Comparison of ENCODE assay signal across 16 cellular contexts in the genomic region with DNA sequence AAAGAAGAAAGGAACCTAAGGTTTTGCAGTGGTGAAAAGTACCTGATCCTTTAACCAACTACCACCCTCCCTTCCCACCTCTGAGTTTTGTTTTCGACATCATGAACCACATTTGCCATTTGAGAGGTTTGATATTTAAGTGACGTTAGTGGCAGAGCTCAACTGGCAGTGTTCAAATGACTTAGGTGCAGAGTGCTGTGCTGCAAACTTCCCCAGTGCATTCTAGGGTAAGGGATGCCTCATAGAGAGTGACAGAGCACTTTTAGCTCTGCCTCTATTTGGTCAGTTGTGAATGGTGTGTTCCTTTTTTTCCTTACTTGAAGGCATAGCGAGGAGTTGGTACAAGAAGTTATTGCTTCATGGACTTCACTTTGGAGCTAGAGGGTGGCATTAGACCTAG. TPM values are rescaled to one million over a fixed set of nuclear protein-coding genes. Genes with fewer than 3 reads are reported as not detected.
A peak's percentile ranks its signal among the peaks of the same experiment; 100 is the strongest.
DNase-seq lines count a peak whose midpoint lies in the region; ATAC-seq, FAIRE-seq and TF ChIP-seq lines count a peak whose summit lies in the region.
"Had no signal": no experiment of that assay in that cellular context is flagged by ENCODE, and none has a peak within 500 bp of the region (broad histone marks: within the 10 kb centered on the region; RNA-seq: fewer than 3 reads in every experiment).

No MANE protein-coding gene starts in this region.

- FAIRE-seq in HepG2 (lab: Jason Lieb, UNC) (no peak), HTR-8/SVneo (lab: Jason Lieb, UNC) (no peak)

- no peak overlapping the region for H3K9ac ChIP-seq in HepG2 (ENCODE audit: insufficient read depth, low read depth, low read length)

- TF ChIP-seq RAD21 in HepG2 (CRISPR knock-in tag; IDR thresholded peaks at IDR 0.05): no peak

- TF ChIP-seq EP300 in HepG2 (IDR thresholded peaks at IDR 0.05; ENCODE audit: low read depth in 2 of 2, low read length in 2 of 2) (no peak), HepG2 (CRISPR knock-in tag; IDR thresholded peaks at IDR 0.05; ENCODE audit: borderline replicate concordance) (no peak)

- no peak for DNase-seq in right lobe of liver
- DNase-seq in HepG2 (ENCODE audit: low spot score): no peak
- DNase-seq in activated CD4-positive, alpha-beta T cell treated with anti-CD3 and anti-CD28 coated beads, Interleukin-2, amount 50 U/mL, for 48 hours: peak; percentile 35 to 46
- DNase-seq in immature natural killer cell: peak in 1 of 3 donors; percentile 39
- peak; percentile 46 for DNase-seq in stimulated activated naive CD8-positive, alpha-beta T cell treated with anti-CD3 and anti-CD28 coated beads, Interleukin-15, Interleukin-2, amounts not matched to agents 100 U/mL and 50 U/mL, for 24 hours
- DNase-seq in HTR-8/SVneo (ENCODE audit: insufficient read length, low spot score): no peak
- no peak for DNase-seq in HAP-1 (ENCODE audit: low spot score in 2 of 2)
- DNase-seq: activated B cell treated with CpG ODN at 0.5 μM for 24 hours, activated gamma-delta T cell treated with Interleukin-2 at 50 U/mL for 16 hours, DMS53, left ventricle myocardium superior, NCI-H2029 treated with DMSO at 0.1 percent for 48 hours, NCI-H526 had no signal

- no peaks in the 10 kb centered on the region for H3K36me3 ChIP-seq in right lobe of liver
- H3K36me3 ChIP-seq in HepG2 (replicated peaks in 1 of 2; ENCODE audit: control insufficient read depth in 1 of 2, insufficient read depth in 2 of 2, low read length in 2 of 2): no peaks in the 10 kb centered on the region
- no peaks in the 10 kb centered on the region for H3K36me3 ChIP-seq in HAP-1 (replicated peaks)
- H3K36me3 ChIP-seq: prostate gland, vagina had no signal

- H3K79me2 ChIP-seq in HepG2 (ENCODE audit: insufficient read depth, low read length): no peaks in the 10 kb centered on the region

- 79% methylated on average over 3 of the region's 3 CpGs for WGBS in right lobe of liver (ENCODE audit: insufficient coverage, low coverage, low lambda C conversion rate, missing lambda C conversion rate)
- WGBS in HepG2 (ENCODE audit: low lambda C conversion rate): 45% methylated on average over 3 of the region's 3 CpGs

- intact Hi-C loops in right lobe of liver (cut with DNase I) (loop anchor here in 1 of 2 donors (10.0 kb wide), 1 partner anchor 48 kb away; no protein-coding TSS in a partner anchor), HepG2 (cut with micrococcal nuclease; ENCODE audit: unreplicated experiment) (no loop called here)

- H3K27ac Mint-ChIP-seq in immature natural killer cell: peak overlapping the region; percentile 33 to 77 (median 56)
- H3K27ac Mint-ChIP-seq: activated B cell treated with CpG ODN at 0.5 μM for 24 hours had no signal

- BruUV-seq in HepG2 (replicated peaks; lab: Mats Ljungman, UMichigan): no TSS peak

- H3K27me3 Mint-ChIP-seq in immature natural killer cell (ENCODE audit: low read depth in 3 of 3): peaks cover 0 to 3% (median 2%) of the 10 kb centered on the region in 3 donors
- H3K27me3 Mint-ChIP-seq: activated B cell treated with CpG ODN at 0.5 μM for 24 hours had no signal

- TF ChIP-seq CTCF in right lobe of liver (IDR thresholded peaks at IDR 0.05) (no peak), HepG2 (CRISPR knock-in tag; IDR thresholded peaks at IDR 0.05) (no peak)

- CTCF ChIA-PET in HepG2 (lab: Yijun Ruan, JAX; ENCODE audit: low intra/inter-chr PET ratio, low total read pairs): no interaction called here

- H4K20me1 ChIP-seq in HepG2 (ENCODE audit: insufficient read depth, low read length): no peaks in the 10 kb centered on the region

- in situ Hi-C loops in HepG2 (cut with HindIII; ENCODE audit: extremely low pct_ligation_motif_present, low pct_unique_long_range_greater_than_20kb): no loop called here
- in situ Hi-C loops in HAP-1 (cut with MboI; ENCODE audit: low sequenced_read_pairs): no loop called here

- no peak for TF ChIP-seq POLR2A in right lobe of liver (IDR thresholded peaks at IDR 0.05)
- no peak for TF ChIP-seq POLR2A in HepG2 (IDR thresholded peaks at IDR 0.05; ENCODE audit: insufficient read depth in 1 of 2, low read depth in 2 of 2, low read length in 2 of 2)

- H3K4me1 ChIP-seq in right lobe of liver (peaks cover 0 to 12% (median 5%) of the 10 kb centered on the region in 4 donors), HepG2 (ENCODE audit: insufficient read depth, low read length) (no peaks in the 10 kb centered on the region), HAP-1 (no peaks in the 10 kb centered on the region)
- H3K4me1 ChIP-seq: prostate gland had no signal

- H3K27me3 ChIP-seq in right lobe of liver (no peaks in the 10 kb centered on the region), HepG2 (ENCODE audit: control insufficient read depth in 1 of 2, insufficient read depth in 2 of 2, low read length in 2 of 2) (no peaks in the 10 kb centered on the region; a peak in 1 of 5 replicates), HAP-1 (ENCODE audit: low read depth) (no peaks in the 10 kb centered on the region)
- H3K27me3 ChIP-seq: vagina had no signal

- peak in 3 of 4 donors; percentile 15 to 36 (median 27) for ATAC-seq in right lobe of liver
- no peak for ATAC-seq in HepG2
- ATAC-seq in stimulated activated naive CD8-positive, alpha-beta T cell treated with anti-CD3 and anti-CD28 coated beads, Interleukin-15, Interleukin-2, amounts not matched to agents 100 U/mL and 50 U/mL, for 24 hours: peak; percentile 92
- no peak for ATAC-seq in GM18870 (IDR thresholded peaks at IDR 0.05; ENCODE audit: unreplicated experiment)
- ATAC-seq: left ventricle myocardium superior had no signal

- POLR2A ChIA-PET in HepG2 (lab: Yijun Ruan, JAX): no interaction called here

- H3K4me2 ChIP-seq in HepG2 (ENCODE audit: low read depth, low read length): no peak overlapping the region

- H3K4me3 ChIP-seq in right lobe of liver: no peak overlapping the region
- no peak overlapping the region for H3K4me3 ChIP-seq in HepG2 (replicated peaks in 1 of 3; ENCODE audit: insufficient read depth in 1 of 3, low read depth in 2 of 3, low read length in 3 of 3)
- H3K4me3 ChIP-seq in HAP-1: no peak overlapping the region
- H3K4me3 ChIP-seq: prostate gland, vagina had no signal

- H3K4me3 Mint-ChIP-seq in immature natural killer cell: peak overlapping the region in 4 of 5 donors; percentile 19 to 59 (median 32)
- H3K4me3 Mint-ChIP-seq: activated B cell treated with CpG ODN at 0.5 μM for 24 hours had no signal

- H3K4me1 Mint-ChIP-seq in immature natural killer cell: peaks cover 95 to 100% of the 10 kb centered on the region in 2 donors

- H3K36me3 Mint-ChIP-seq in immature natural killer cell: no peaks in the 10 kb centered on the region

- H3K27ac ChIP-seq in right lobe of liver (no peak overlapping the region), HepG2 (ENCODE audit: extremely low read length, insufficient read depth, low read length) (no peak overlapping the region)
- H3K27ac ChIP-seq: prostate gland, vagina had no signal

- H3K9me3 Mint-ChIP-seq in immature natural killer cell: no peaks in the 10 kb centered on the region
- H3K9me3 Mint-ChIP-seq: activated B cell treated with CpG ODN at 0.5 μM for 24 hours had no signal

- H3K9me3 ChIP-seq in right lobe of liver: no peaks in the 10 kb centered on the region
- H3K9me3 ChIP-seq in HepG2 (ENCODE audit: low read length): no peaks in the 10 kb centered on the region
- H3K9me3 ChIP-seq in HAP-1: no peaks in the 10 kb centered on the region
- H3K9me3 ChIP-seq: prostate gland, vagina had no signal

- no peak overlapping the region for H2AFZ ChIP-seq in HepG2 (ENCODE audit: low read length)

TF ChIP-seq in HepG2, 621 proteins besides CTCF, POLR2A, EP300 and RAD21:
- no peak for TF ChIP-seq ZNF75D (CRISPR knock-in tag; IDR thresholded peaks at IDR 0.05; ENCODE audit: borderline replicate concordance)
- TF ChIP-seq ZFP62 (CRISPR knock-in tag; IDR thresholded peaks at IDR 0.05): no peak
- TF ChIP-seq TP53 (CRISPR knock-in tag; conservative IDR thresholded peaks at IDR 0.05): no peak
- TF ChIP-seq HDAC6 (IDR thresholded peaks at IDR 0.05; ENCODE audit: low read depth, low read length): no peak
- no peak for TF ChIP-seq WIZ (CRISPR knock-in tag; IDR thresholded peaks at IDR 0.05)
- TF ChIP-seq FOXA3 (CRISPR knock-in tag; IDR thresholded peaks at IDR 0.05): no peak
- TF ChIP-seq TCF7 (IDR thresholded peaks at IDR 0.05; ENCODE audit: low read depth): no peak
- no peak for TF ChIP-seq MAZ (IDR thresholded peaks at IDR 0.05; ENCODE audit: borderline replicate concordance, low read depth, low read length)
- TF ChIP-seq MAZ (CRISPR knock-in tag; IDR thresholded peaks at IDR 0.05; ENCODE audit: low read depth): no peak
- no peak for TF ChIP-seq ZNF326 (CRISPR knock-in tag; IDR thresholded peaks at IDR 0.05; ENCODE audit: borderline replicate concordance)
- TF ChIP-seq NR2C2 (CRISPR knock-in tag; IDR thresholded peaks at IDR 0.05; ENCODE audit: borderline replicate concordance): no peak
- TF ChIP-seq ZNF788 (CRISPR knock-in tag; IDR thresholded peaks at IDR 0.05; ENCODE audit: borderline replicate concordance): no peak

RNA-seq across cellular contexts. Expression of gene BMAL1, which starts 9.4 kb away (rescaled TPM):
- 10 to 100 TPM in 5 of 6 experiments, 1 to 10 TPM in 1; 9.9 to 38.0 (median 12.9) TPM for total RNA-seq in right lobe of liver
- 4.8 and 5.0 TPM in 2 replicates for total RNA-seq in HepG2 (2016; rRNA removed; fragmentation: Illumina TruSeq; extraction: Trizol)
- total RNA-seq in HepG2 (2016; cell fraction: cytosol; rRNA removed; fragmentation: Illumina TruSeq; extraction: Trizol; ENCODE audit: low read depth): 1.9 and 3.3 TPM in 2 replicates
- total RNA-seq in HepG2 (2016; cell fraction: insoluble cytoplasmic fraction; rRNA removed; fragmentation: Illumina TruSeq; extraction: Trizol): 4.8 and 5.5 TPM in 2 replicates
- 5.3 and 5.5 TPM in 2 replicates for total RNA-seq in HepG2 (2016; cell fraction: membrane; rRNA removed; fragmentation: Illumina TruSeq; extraction: Trizol)
- 5.3 and 7.6 TPM in 2 replicates for total RNA-seq in HepG2 (2016; cell fraction: nucleus; rRNA removed; fragmentation: Illumina TruSeq; extraction: Trizol)
- polyA plus RNA-seq in HepG2 (2011; rRNA removed): 3.3 and 4.5 TPM in 2 replicates
- polyA plus RNA-seq in HepG2 (2011; cell fraction: cytosol; rRNA removed): 2.1 and 2.8 TPM in 2 replicates
- polyA plus RNA-seq in HepG2 (2011; cell fraction: nucleus; rRNA removed): 4.7 and 5.0 TPM in 2 replicates
- polyA plus RNA-seq in HepG2 (2012): 5.6 and 6.9 TPM in 2 replicates
- polyA plus RNA-seq in HepG2 (2016; cell fraction: cytosol; fragmentation: Illumina TruSeq; extraction: Trizol; ENCODE audit: low read depth): 1.5 and 2.8 TPM in 2 replicates
- 3.8 and 4.8 TPM in 2 replicates for polyA plus RNA-seq in HepG2 (2016; cell fraction: insoluble cytoplasmic fraction; fragmentation: Illumina TruSeq; extraction: Trizol; ENCODE audit: low read depth)
- polyA plus RNA-seq in HepG2 (2016; cell fraction: membrane; fragmentation: Illumina TruSeq; extraction: Trizol; ENCODE audit: low read depth): 3.2 and 5.1 TPM in 2 replicates
- 5.1 and 8.2 TPM in 2 replicates for polyA plus RNA-seq in HepG2 (2016; cell fraction: nucleus; fragmentation: Illumina TruSeq; extraction: Trizol; ENCODE audit: insufficient read depth, low read depth)
- polyA minus RNA-seq in HepG2 (2011; rRNA and poly(A)+ RNA removed; ENCODE audit: low replicate concordance): 5.9 and 21.3 TPM in 2 replicates
- 3.9 and 8.9 TPM in 2 replicates for polyA minus RNA-seq in HepG2 (2011; cell fraction: cytosol; rRNA and poly(A)+ RNA removed)
- polyA minus RNA-seq in HepG2 (2011; cell fraction: nucleus; rRNA and poly(A)+ RNA removed): 9.0 and 14.3 TPM in 2 replicates
- polyA plus RNA-seq in immature natural killer cell: 10 to 100 TPM; 20.2 to 29.6 (median 20.2) TPM

Comparison
In these comparisons a context has a peak if more than half of its experiments do, and no peak if none do; other contexts are left out.
1. ATAC-seq: peak in right lobe of liver (3 of 4) and stimulated activated naive CD8-positive, alpha-beta T cell treated with anti-CD3 and anti-CD28 coated beads, Interleukin-15, Interleukin-2, amounts not matched to agents 100 U/mL and 50 U/mL, for 24 hours (single experiment); none in HepG2 (single experiment) and GM18870 (single experiment).
2. DNase-seq: peak in activated CD4-positive, alpha-beta T cell treated with anti-CD3 and anti-CD28 coated beads, Interleukin-2, amount 50 U/mL, for 48 hours (2 of 2) and stimulated activated naive CD8-positive, alpha-beta T cell treated with anti-CD3 and anti-CD28 coated beads, Interleukin-15, Interleukin-2, amounts not matched to agents 100 U/mL and 50 U/mL, for 24 hours (single experiment); none in right lobe of liver (0 of 3), HepG2 (single experiment), HTR-8/SVneo (single experiment) and HAP-1 (0 of 2).